Comparison of ENCODE assay signal across 8 cellular contexts in the genomic region with DNA sequence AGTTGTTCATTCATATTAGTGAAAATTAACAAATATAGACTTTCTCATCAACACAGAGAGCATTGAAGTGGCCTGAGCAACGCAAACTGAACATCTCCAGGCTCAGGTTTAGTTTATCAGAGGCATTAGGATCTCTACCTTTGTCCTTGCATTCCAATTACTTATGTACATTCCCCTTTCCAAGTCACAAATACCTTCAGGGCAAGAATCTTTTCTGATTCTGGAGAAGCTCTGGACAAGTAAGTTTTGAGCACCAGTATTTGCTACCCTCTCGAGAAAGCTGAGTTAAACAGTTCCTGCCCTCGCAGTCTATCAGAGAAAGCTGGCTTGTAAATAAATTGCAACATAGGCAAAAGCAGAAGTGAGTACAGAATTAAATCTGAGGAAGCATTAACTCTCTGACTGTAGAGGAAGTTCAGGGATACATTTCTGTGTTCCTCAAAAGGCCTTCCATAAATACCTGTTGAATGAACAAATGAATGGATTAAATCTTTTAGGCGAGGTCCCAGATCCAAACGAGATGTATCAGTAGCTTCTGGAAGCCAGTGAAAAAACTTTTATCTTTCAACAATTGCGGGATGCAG. TPM values are rescaled to one million over a fixed set of nuclear protein-coding genes. Genes with fewer than 3 reads are reported as not detected.
DNase-seq lines count a peak whose midpoint lies in the region; ATAC-seq and TF ChIP-seq lines count a peak whose summit lies in the region.

No MANE protein-coding gene starts in this region.

- H3K27ac ChIP-seq in DOHH2 (ENCODE audit: low read depth, low read length) = peak overlapping the region; percentile 92
- H3K27ac ChIP-seq in MM.1S (ENCODE audit: low read length) = peak overlapping the region; percentile 74; the same call in 1 of the 2 replicates
- H3K27ac ChIP-seq in brain microvascular endothelial cell = no peak overlapping the region
- H3K27ac ChIP-seq in urinary bladder (ENCODE audit: low read depth) = peak overlapping the region; percentile 6

- 4% methylated on average over 6 of the region's 6 CpGs for WGBS in urinary bladder

- H3K4me2 ChIP-seq in DOHH2 (ENCODE audit: low read length) (peak overlapping the region; percentile 66), MM.1S (ENCODE audit: low read depth, low read length) (peak overlapping the region; percentile 86)

- TF ChIP-seq CTCF in DOHH2 (IDR thresholded peaks at IDR 0.05; ENCODE audit: low read depth, low read length, poor library complexity, severe bottlenecking) = no peak
- TF ChIP-seq CTCF in MM.1S (IDR thresholded peaks at IDR 0.05; ENCODE audit: low read length) = 0 out of 2 replicates have a peak, but pooled peaks have one; percentile 9
- TF ChIP-seq CTCF in brain microvascular endothelial cell (IDR thresholded peaks at IDR 0.05; ENCODE audit: low read depth, low read length, missing control alignments) = no peak

- peak; percentile 38 for DNase-seq in MM.1S
- no peak for DNase-seq in brain microvascular endothelial cell
- DNase-seq in medulla oblongata (ENCODE audit: extremely low spot score) = peak; percentile 84
- DNase-seq in NCI-H2171 treated with DMSO at 0.1 percent for 48 hours (lab: John Stamatoyannopoulos, UW) = no peak
- DNase-seq in effector CD8-positive, alpha-beta T cell (lab: John Stamatoyannopoulos, UW) = no peak

- peak overlapping the region; percentile 66 for H2AFZ ChIP-seq in MM.1S (ENCODE audit: low read length)

- H3K79me2 ChIP-seq in DOHH2 (ENCODE audit: control insufficient read depth, low read length) (peaks cover 63% of the 10 kb centered on the region), MM.1S (ENCODE audit: low read length) (peaks cover 54% of the 10 kb centered on the region)

- no peaks in the 10 kb centered on the region for H3K9me2 ChIP-seq in DOHH2 (replicated peaks; ENCODE audit: control insufficient read depth, low read length)
- no peaks in the 10 kb centered on the region for H3K9me2 ChIP-seq in MM.1S (replicated peaks; ENCODE audit: insufficient read depth, low read length)

- in situ Hi-C loops in brain microvascular endothelial cell (cut with HindIII; ENCODE audit: low pct_ligation_motif_present, low sequenced_read_pairs) = no loop called here

- no peak for ATAC-seq in GM18498 (IDR thresholded peaks at IDR 0.05; ENCODE audit: unreplicated experiment)

- H3K36me3 ChIP-seq in DOHH2 (ENCODE audit: control insufficient read depth, low read length) = peaks cover 11% of the 10 kb centered on the region
- no peaks in the 10 kb centered on the region for H3K36me3 ChIP-seq in MM.1S (replicated peaks; ENCODE audit: insufficient read depth, low read length)
- no peaks in the 10 kb centered on the region for H3K36me3 ChIP-seq in brain microvascular endothelial cell (replicated peaks)
- no peaks in the 10 kb centered on the region for H3K36me3 ChIP-seq in urinary bladder (ENCODE audit: insufficient read depth)

- H3K9me3 ChIP-seq in DOHH2 (ENCODE audit: control insufficient read depth, insufficient read depth, low read length) (no peaks in the 10 kb centered on the region), MM.1S (replicated peaks; ENCODE audit: insufficient read depth, low read length) (no peaks in the 10 kb centered on the region)

- peaks cover 55% of the 10 kb centered on the region for H3K4me1 ChIP-seq in DOHH2 (ENCODE audit: control insufficient read depth, low read length)
- peaks cover 30% of the 10 kb centered on the region for H3K4me1 ChIP-seq in MM.1S (ENCODE audit: low read length)
- no peaks in the 10 kb centered on the region for H3K4me1 ChIP-seq in urinary bladder (ENCODE audit: insufficient read depth)

- H3F3A ChIP-seq in DOHH2 (ENCODE audit: control insufficient read depth, insufficient read depth) (peaks cover 28% of the 10 kb centered on the region), MM.1S (ENCODE audit: insufficient read depth, low read length) (peaks cover 29% of the 10 kb centered on the region)

- H3K4me3 ChIP-seq in DOHH2 (ENCODE audit: low read length) (peak overlapping the region; percentile 89), MM.1S (ENCODE audit: low read length) (peak overlapping the region; percentile 78), brain microvascular endothelial cell (ENCODE audit: low read depth, low read length) (peak overlapping the region; percentile 85), urinary bladder (ENCODE audit: low read depth, low read length) (peak overlapping the region; percentile 56)

- no peaks in the 10 kb centered on the region for H3K27me3 ChIP-seq in DOHH2 (ENCODE audit: control insufficient read depth, low read length)
- no peaks in the 10 kb centered on the region for H3K27me3 ChIP-seq in MM.1S (replicated peaks; ENCODE audit: insufficient read depth, low read length)
- no peaks in the 10 kb centered on the region for H3K27me3 ChIP-seq in brain microvascular endothelial cell (replicated peaks)

- H4K20me1 ChIP-seq in DOHH2 (ENCODE audit: control insufficient read depth, insufficient read depth, low read depth, low read length) = no peaks in the 10 kb centered on the region; the same call in 1 of the 2 replicates
- H4K20me1 ChIP-seq in MM.1S (ENCODE audit: insufficient read depth, low read length) = no peaks in the 10 kb centered on the region

- peak overlapping the region; percentile 66; the same call in 1 of the 2 replicates for H3K9ac ChIP-seq in MM.1S (ENCODE audit: low read length)

RNA-seq across cellular contexts. Expression of a gene that starts 1.2 kb away (rescaled TPM):
- 15.8 TPM for total RNA-seq in urinary bladder
- 10.8 TPM for polyA plus RNA-seq in urinary bladder

Comparison
In these comparisons a context has a peak if more than half of its experiments do, and no peak if none do; other contexts are left out.
1. DNase-seq: peak in MM.1S (single experiment) and medulla oblongata (single experiment); none in brain microvascular endothelial cell (single experiment), NCI-H2171 treated with DMSO at 0.1 percent for 48 hours (single experiment) and effector CD8-positive, alpha-beta T cell (single experiment).
2. Peak in every context shown above with its lines, with median percentiles within 50 percentile points of each other: H3K4me3 ChIP-seq.